8 cellular contexts compared by ENCODE assay signal in the genomic region with DNA sequence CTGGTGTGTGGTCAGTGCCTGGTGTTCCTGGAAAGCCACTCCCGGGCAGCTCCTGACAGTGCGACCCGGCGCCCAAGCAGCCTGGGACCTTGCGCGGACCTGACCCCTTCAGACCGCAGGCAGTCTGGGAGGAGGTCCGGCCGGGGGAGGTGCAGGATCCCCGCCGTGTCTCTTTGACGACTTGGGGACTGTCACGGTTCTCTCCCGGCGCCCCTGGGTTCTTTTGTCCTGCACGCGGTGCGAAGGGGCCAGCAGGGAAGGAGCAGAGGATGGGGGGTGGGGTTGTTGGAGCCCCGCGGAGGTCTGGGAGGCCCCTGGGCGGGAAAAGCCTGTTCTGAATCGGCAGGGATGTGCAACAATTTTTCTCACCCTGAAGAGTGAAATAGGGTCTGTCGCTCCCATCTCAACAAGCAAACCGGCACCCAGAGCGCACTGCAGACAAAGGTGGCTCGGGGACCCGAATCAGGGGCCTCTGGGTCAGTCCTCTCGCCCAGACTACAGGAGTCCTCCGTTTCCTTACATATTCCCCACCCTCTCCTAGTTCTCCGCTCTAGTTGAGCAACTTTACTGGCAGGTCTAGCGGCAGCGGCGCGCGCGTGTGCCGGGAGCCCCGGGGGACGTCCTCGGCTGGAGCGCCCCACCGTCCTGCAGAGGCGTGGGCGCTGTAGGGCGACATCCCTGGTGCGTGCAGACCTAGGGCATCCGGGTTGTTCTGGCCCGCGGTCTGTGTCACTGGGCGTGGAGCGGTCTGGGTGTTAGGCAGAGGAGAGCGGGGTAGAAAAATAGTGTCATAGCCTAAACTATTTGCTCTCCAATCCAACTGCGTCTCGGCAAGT. TPM values are rescaled to one million over a fixed set of nuclear protein-coding genes. Genes with fewer than 3 reads are reported as not detected.
DNase-seq lines count a peak whose midpoint lies in the region; ATAC-seq and TF ChIP-seq lines count a peak whose summit lies in the region.

No MANE protein-coding gene starts in this region.

- peaks cover 71% of the 10 kb centered on the region for H3K27me3 Mint-ChIP-seq in activated CD4-positive, alpha-beta memory T cell treated with anti-CD3 and anti-CD28 coated beads for 36 hours
- peaks cover 6% of the 10 kb centered on the region for H3K27me3 Mint-ChIP-seq in neural crest cell (ENCODE audit: low read depth)

- POLR2A ChIA-PET in activated CD4-positive, alpha-beta memory T cell treated with anti-CD3 and anti-CD28 coated beads for 36 hours (lab: Charles Lee) = no interaction called here

- no peak overlapping the region for H3K27ac Mint-ChIP-seq in activated CD4-positive, alpha-beta memory T cell treated with anti-CD3 and anti-CD28 coated beads for 36 hours
- peak overlapping the region; percentile 96 for H3K27ac Mint-ChIP-seq in neural crest cell (ENCODE audit: unreplicated experiment)

- TF ChIP-seq CTCF in foreskin fibroblast (IDR thresholded peaks at IDR 0.05; ENCODE audit: low read depth, low read length) = no peak
- TF ChIP-seq CTCF in neural crest cell (conservative IDR thresholded peaks at IDR 0.05) = no peak

- peak; percentile 62 for DNase-seq in ELR (ENCODE audit: low read depth)
- peak; percentile 45 for DNase-seq in activated CD4-positive, alpha-beta memory T cell treated with anti-CD3 and anti-CD28 coated beads for 36 hours
- DNase-seq in foreskin fibroblast = peak; percentile 59 to 80
- DNase-seq in neural crest cell (ENCODE audit: low read depth, low spot score) = peak; percentile 52
- no peak for DNase-seq in activated gamma-delta T cell treated with Interleukin-2 at 50 U/mL for 16 hours
- no peak for DNase-seq in NCI-H1436 (lab: John Stamatoyannopoulos, UW)

- CTCF ChIA-PET in activated CD4-positive, alpha-beta memory T cell treated with anti-CD3 and anti-CD28 coated beads for 36 hours (lab: Charles Lee) = interaction anchor here (0.6 to 1.1 kb wide), 7 partner anchors 10 to 1161 kb away, joined by 3 to 4 read pairs (median 3); no protein-coding TSS in a partner anchor

- no peaks in the 10 kb centered on the region for H3K9me3 Mint-ChIP-seq in activated CD4-positive, alpha-beta memory T cell treated with anti-CD3 and anti-CD28 coated beads for 36 hours
- H3K9me3 Mint-ChIP-seq in neural crest cell = no peaks in the 10 kb centered on the region

- peak overlapping the region; percentile 77 for H3K4me3 Mint-ChIP-seq in activated CD4-positive, alpha-beta memory T cell treated with anti-CD3 and anti-CD28 coated beads for 36 hours
- H3K4me3 Mint-ChIP-seq in neural crest cell = peak overlapping the region; percentile 95

- H3K4me3 ChIP-seq in foreskin fibroblast (ENCODE audit: low read depth in 1 of 2, low read length in 2 of 2) = peak overlapping the region; percentile 61 to 83

- peaks cover 34% of the 10 kb centered on the region for H3K4me1 Mint-ChIP-seq in activated CD4-positive, alpha-beta memory T cell treated with anti-CD3 and anti-CD28 coated beads for 36 hours (ENCODE audit: low read depth)
- H3K4me1 Mint-ChIP-seq in neural crest cell = peaks cover 56% of the 10 kb centered on the region

- no peaks in the 10 kb centered on the region for H3K36me3 Mint-ChIP-seq in activated CD4-positive, alpha-beta memory T cell treated with anti-CD3 and anti-CD28 coated beads for 36 hours
- peaks cover 3% of the 10 kb centered on the region for H3K36me3 Mint-ChIP-seq in neural crest cell (ENCODE audit: low read depth)

- intact Hi-C loops in activated CD4-positive, alpha-beta memory T cell treated with anti-CD3 and anti-CD28 coated beads for 36 hours (cut with micrococcal nuclease) = loop anchor here (1.0 to 10.0 kb wide), 6 partner anchors 42 to 1160 kb away; a partner anchor contains a TSS

- peak; percentile 47 for ATAC-seq in GM21381 (IDR thresholded peaks at IDR 0.05; ENCODE audit: unreplicated experiment)
- peak; percentile 43 for ATAC-seq in HG03571 (IDR thresholded peaks at IDR 0.05; ENCODE audit: unreplicated experiment)

RNA-seq across cellular contexts. Expression of a gene that starts 1.2 kb away (rescaled TPM):
- total RNA-seq in activated CD4-positive, alpha-beta memory T cell treated with anti-CD3 and anti-CD28 coated beads for 36 hours = under 1 TPM in 1 of 2 experiments, not detected in 1; 0.02 TPM
- 234 and 236 TPM in 2 replicates for total RNA-seq in neural crest cell

Comparison
In these comparisons a context has a peak if more than half of its experiments do, and no peak if none do; other contexts are left out.
1. DNase-seq: peak in ELR (single experiment), activated CD4-positive, alpha-beta memory T cell treated with anti-CD3 and anti-CD28 coated beads for 36 hours (single experiment), foreskin fibroblast (2 of 2) and neural crest cell (single experiment); none in activated gamma-delta T cell treated with Interleukin-2 at 50 U/mL for 16 hours (single experiment) and NCI-H1436 (single experiment).
2. RNA of a gene that starts 1.2 kb away (total RNA-seq): 234 to 236 TPM in neural crest cell; 0.02 TPM in activated CD4-positive, alpha-beta memory T cell treated with anti-CD3 and anti-CD28 coated beads for 36 hours; every median in the first group is over 100 times any median in the second.